Comparison of ENCODE assay signal across 1 cellular context in genomic region chr6:116662186-116662585, GRCh38.
TF ChIP-seq lines count a peak whose summit lies in the region.

No MANE protein-coding gene starts in this region.

TF ChIP-seq in WTC11, 78 proteins besides CTCF, POLR2A, EP300 and RAD21:
- no peak for TF ChIP-seq HMGA2 (CRISPR knock-in tag; IDR thresholded peaks at IDR 0.05)
- TF ChIP-seq GABPB1 (CRISPR knock-in tag; IDR thresholded peaks at IDR 0.05): 0 out of 2 replicates have a peak, but pooled peaks have one; percentile 18
